ENCODE assay signal across 26 cellular contexts in genomic region chr4:139131209-139131870, GRCh38.
"Had no signal": no experiment of that assay in that cellular context is flagged by ENCODE, and none has a peak within 500 bp of the region (broad histone marks: within the 10 kb centered on the region; RNA-seq: fewer than 3 reads in every experiment).

No MANE protein-coding gene starts in this region.

- H3K27ac ChIP-seq: adrenal gland, breast epithelium, colonic mucosa, dorsolateral prefrontal cortex, left ventricle myocardium inferior, spleen, testis, upper lobe of left lung, WERI-Rb-1 had no signal

- H3K27me3 Mint-ChIP-seq: activated T-cell treated with anti-CD3 and anti-CD28 coated beads, Interleukin-2, amount 50 U/mL, for 24 hours; activated T-helper 17 cell treated with anti-CD3 and anti-CD28 coated beads, Interleukin-2, amount 50 U/mL, for 72 hours; central memory CD8-positive, alpha-beta T cell; effector memory CD8-positive, alpha-beta T cell had no signal

- H3K27me3 ChIP-seq: adrenal gland, breast epithelium, colonic mucosa, dorsolateral prefrontal cortex, spleen, testis, upper lobe of left lung had no signal

- DNase-seq: activated CD4-positive, alpha-beta T cell treated with anti-CD3 and anti-CD28 coated beads, Interleukin-2, amount 50 U/mL, for 4 hours; activated CD8-positive, alpha-beta memory T cell treated with anti-CD3 and anti-CD28 coated beads for 24 hours; activated CD8-positive, alpha-beta memory T cell treated with anti-CD3 and anti-CD28 coated beads, Interleukin-2, amount 50 U/mL, for 4 hours; activated naive CD4-positive, alpha-beta T cell; activated T-cell treated with anti-CD3 and anti-CD28 coated beads, Interleukin-2, amount 50 U/mL, for 24 hours; adrenal gland; colonic mucosa; dorsolateral prefrontal cortex; effector memory CD8-positive, alpha-beta T cell; hippocampal formation; kidney glomerular epithelial cell; left ventricle myocardium inferior; mammary epithelial cell; midbrain; natural killer cell; spleen; stimulated activated CD4-positive, alpha-beta T cell treated with anti-CD3 and anti-CD28 coated beads, Interleukin-4, amount 100 ng/mL, for 1 hour; stimulated activated naive CD4-positive, alpha-beta T cell; testis; upper lobe of left lung; WERI-Rb-1 had no signal

- ATAC-seq: activated T-helper 17 cell treated with anti-CD3 and anti-CD28 coated beads, Interleukin-2, amount 50 U/mL, for 72 hours; effector memory CD8-positive, alpha-beta T cell; esophagus mucosa; natural killer cell had no signal

- H3K9me3 Mint-ChIP-seq: activated T-cell treated with anti-CD3 and anti-CD28 coated beads, Interleukin-2, amount 50 U/mL, for 24 hours; activated T-helper 17 cell treated with anti-CD3 and anti-CD28 coated beads, Interleukin-2, amount 50 U/mL, for 72 hours; central memory CD8-positive, alpha-beta T cell; effector memory CD8-positive, alpha-beta T cell; natural killer cell had no signal

- H3K27ac Mint-ChIP-seq: activated naive CD8-positive, alpha-beta T cell; activated T-cell treated with anti-CD3 and anti-CD28 coated beads, Interleukin-2, amount 50 U/mL, for 24 hours; activated T-helper 17 cell treated with anti-CD3 and anti-CD28 coated beads, Interleukin-2, amount 50 U/mL, for 72 hours; effector memory CD8-positive, alpha-beta T cell; natural killer cell had no signal

- H3K36me3 Mint-ChIP-seq: natural killer cell had no signal

- H3K9me3 ChIP-seq: adrenal gland, breast epithelium, colonic mucosa, left ventricle myocardium inferior, spleen, testis, upper lobe of left lung had no signal

- H3K4me3 ChIP-seq: adrenal gland, breast epithelium, colonic mucosa, dorsolateral prefrontal cortex, left ventricle myocardium inferior, spleen, testis, upper lobe of left lung had no signal

- H3K4me3 Mint-ChIP-seq: activated naive CD8-positive, alpha-beta T cell; activated T-cell treated with anti-CD3 and anti-CD28 coated beads, Interleukin-2, amount 50 U/mL, for 24 hours; activated T-helper 17 cell treated with anti-CD3 and anti-CD28 coated beads, Interleukin-2, amount 50 U/mL, for 72 hours; central memory CD8-positive, alpha-beta T cell; effector memory CD8-positive, alpha-beta T cell; natural killer cell had no signal

- H3K4me1 Mint-ChIP-seq: central memory CD8-positive, alpha-beta T cell; natural killer cell had no signal

- H3K36me3 ChIP-seq: adrenal gland, breast epithelium, colonic mucosa had no signal

- H3K4me1 ChIP-seq: adrenal gland, breast epithelium, colonic mucosa, spleen, testis, upper lobe of left lung had no signal
